23 cellular contexts compared by ENCODE assay signal in the genomic region with DNA sequence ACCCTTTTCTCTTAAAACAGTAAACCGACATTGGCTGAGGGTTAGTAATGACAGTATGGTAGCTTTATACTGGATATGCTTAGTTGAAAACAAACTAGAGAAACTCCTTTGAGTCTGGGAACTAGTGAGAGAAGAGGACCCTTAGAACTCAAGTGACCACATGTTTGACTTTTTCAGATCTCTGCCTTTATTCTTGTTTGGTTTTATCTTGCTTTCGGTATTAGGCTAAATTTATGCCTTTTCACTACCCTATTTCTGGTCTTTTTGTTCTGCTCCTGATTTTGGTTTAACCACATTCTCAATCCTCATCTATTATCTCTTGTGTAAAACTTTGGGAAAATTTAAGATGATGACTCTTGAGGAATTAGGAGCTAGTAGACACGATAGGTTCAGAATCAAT. TPM values are rescaled to one million over a fixed set of nuclear protein-coding genes. Genes with fewer than 3 reads are reported as not detected.
DNase-seq lines count a peak whose midpoint lies in the region; ATAC-seq and TF ChIP-seq lines count a peak whose summit lies in the region.
"Had no signal": no experiment of that assay in that cellular context is flagged by ENCODE, and none has a peak within 500 bp of the region (broad histone marks: within the 10 kb centered on the region; RNA-seq: fewer than 3 reads in every experiment).

No MANE protein-coding gene starts in this region.

- no peaks in the 10 kb centered on the region for H3K9me3 ChIP-seq in CD8-positive, alpha-beta T cell (ENCODE audit: low read length)
- H3K9me3 ChIP-seq: esophagus muscularis mucosa, psoas muscle, uterus had no signal

- peaks cover 69% of the 10 kb centered on the region for H3K36me3 Mint-ChIP-seq in CD8-positive, alpha-beta T cell

- in situ Hi-C loops in GM13977 (cut with MboI; ENCODE audit: low pct_unique_long_range_greater_than_20kb, low sequenced_read_pairs, unreplicated experiment) = no loop called here

- no peak for TF ChIP-seq CTCF in GM13977 (IDR thresholded peaks at IDR 0.05; ENCODE audit: extremely low read depth, insufficient read depth, missing control alignments)
- TF ChIP-seq CTCF in CD8-positive, alpha-beta T cell (IDR thresholded peaks at IDR 0.05) = no peak

- peak; percentile 70 for ATAC-seq in GM19395 (IDR thresholded peaks at IDR 0.05; ENCODE audit: unreplicated experiment)
- peak; percentile 68 for ATAC-seq in HG02884 (IDR thresholded peaks at IDR 0.05; ENCODE audit: unreplicated experiment)
- peak; percentile 80 for ATAC-seq in HG03565 (IDR thresholded peaks at IDR 0.05; ENCODE audit: unreplicated experiment)
- no peak for ATAC-seq in CD8-positive, alpha-beta T cell
- ATAC-seq in GM19467 (IDR thresholded peaks at IDR 0.05; ENCODE audit: unreplicated experiment) = no peak
- ATAC-seq: left lobe of liver, psoas muscle had no signal

- intact Hi-C loops in CD8-positive, alpha-beta T cell (cut with DNase I, micrococcal nuclease) = no loop called here

- DNase-seq in GM13977 (ENCODE audit: low spot score) (peak; percentile 41), NCI-H2196 (lab: John Stamatoyannopoulos, UW; ENCODE audit: unreplicated experiment) (no peak), amniotic stem cell (lab: John Stamatoyannopoulos, UW) (no peak)
- no peak for DNase-seq in CD8-positive, alpha-beta T cell
- DNase-seq: activated CD4-positive, alpha-beta T cell treated with anti-CD3 and anti-CD28 coated beads for 48 hours; activated CD8-positive, alpha-beta memory T cell treated with anti-CD3 and anti-CD28 coated beads, Interleukin-2, amount 50 U/mL, for 48 hours; activated gamma-delta T cell treated with Interleukin-2 at 50 U/mL for 16 hours; CD8-positive, alpha-beta memory T cell; central memory CD4-positive, alpha-beta T cell; effector CD4-positive, alpha-beta T cell; NCI-H1694; psoas muscle; stimulated activated CD4-positive, alpha-beta T cell treated with anti-CD3 and anti-CD28 coated beads, Interleukin-4, amount 100 ng/mL, for 24 hours; SW 1271; uterus had no signal

- CTCF ChIA-PET in CD8-positive, alpha-beta T cell (lab: Charles Lee) = no interaction called here

- no peak overlapping the region for H3K4me3 Mint-ChIP-seq in CD8-positive, alpha-beta T cell
- H3K4me3 Mint-ChIP-seq: CD8-positive, alpha-beta memory T cell; neural progenitor cell had no signal

- H3K27ac ChIP-seq in CD8-positive, alpha-beta T cell (ENCODE audit: low read depth, low read length) = no peak overlapping the region
- H3K27ac ChIP-seq: esophagus muscularis mucosa, neural progenitor cell, psoas muscle, uterus had no signal

- H3K27me3 Mint-ChIP-seq in CD8-positive, alpha-beta T cell (ENCODE audit: low read depth) = no peaks in the 10 kb centered on the region
- H3K27me3 Mint-ChIP-seq: CD8-positive, alpha-beta memory T cell had no signal

- peaks cover 6% of the 10 kb centered on the region for H3K36me3 ChIP-seq in CD8-positive, alpha-beta T cell (ENCODE audit: insufficient read depth, low read length)
- H3K36me3 ChIP-seq: uterus had no signal

- no peaks in the 10 kb centered on the region for H3K27me3 ChIP-seq in CD8-positive, alpha-beta T cell (ENCODE audit: insufficient read depth, low read length)
- H3K27me3 ChIP-seq: esophagus muscularis mucosa, neural progenitor cell, uterus had no signal

- peaks cover 61% of the 10 kb centered on the region for H3K4me1 Mint-ChIP-seq in CD8-positive, alpha-beta T cell (ENCODE audit: low read depth)

- peaks cover 4% of the 10 kb centered on the region for H3K4me1 ChIP-seq in CD8-positive, alpha-beta T cell (ENCODE audit: insufficient read depth, low read length)
- H3K4me1 ChIP-seq: psoas muscle had no signal

- no peaks in the 10 kb centered on the region for H3K9me3 Mint-ChIP-seq in CD8-positive, alpha-beta T cell
- H3K9me3 Mint-ChIP-seq: CD8-positive, alpha-beta memory T cell had no signal

- no peak overlapping the region for H3K4me3 ChIP-seq in CD8-positive, alpha-beta T cell (ENCODE audit: low read depth, low read length)
- H3K4me3 ChIP-seq: esophagus muscularis mucosa, neural progenitor cell, psoas muscle, smooth muscle cell, uterus had no signal

- no peak overlapping the region for H3K27ac Mint-ChIP-seq in CD8-positive, alpha-beta T cell
- H3K27ac Mint-ChIP-seq: neural progenitor cell had no signal

- POLR2A ChIA-PET in CD8-positive, alpha-beta T cell (lab: Charles Lee) = interaction anchor here (1.5 kb wide), 1 partner anchor 11 kb away, joined by 5 read pairs; a partner anchor contains a TSS

RNA-seq across cellular contexts. Expression of a gene that starts 11.0 kb away (rescaled TPM):
- total RNA-seq in CD8-positive, alpha-beta T cell = 1 to 10 TPM; 3.4 to 5.0 TPM

Comparison
In these comparisons a context has a peak if more than half of its experiments do, and no peak if none do; other contexts are left out.
1. ATAC-seq: peak in GM19395 (single experiment), HG02884 (single experiment) and HG03565 (single experiment); none in CD8-positive, alpha-beta T cell (single experiment) and GM19467 (single experiment).